Comparison of ENCODE assay signal across 29 cellular contexts in the genomic region with DNA sequence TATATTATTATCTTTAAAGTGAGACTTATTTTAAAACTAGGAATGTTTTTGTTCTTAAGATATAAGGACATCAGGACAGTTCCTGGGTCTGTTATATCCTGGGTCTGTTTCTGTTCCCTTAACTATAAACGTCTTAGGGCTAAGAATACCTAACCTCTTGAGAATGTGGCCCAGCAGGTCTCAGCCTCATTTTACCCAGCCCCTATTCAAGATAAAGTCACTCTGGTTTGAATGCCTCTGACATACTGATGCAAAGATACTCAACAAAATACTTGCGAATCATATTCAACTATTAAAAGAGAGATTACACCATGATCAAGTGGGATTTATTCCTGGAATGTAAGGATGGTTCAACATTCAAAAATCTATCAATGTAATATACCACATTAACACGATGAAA. TPM values are rescaled to one million over a fixed set of nuclear protein-coding genes. Genes with fewer than 3 reads are reported as not detected.
"Had no signal": no experiment of that assay in that cellular context is flagged by ENCODE, and none has a peak within 500 bp of the region (broad histone marks: within the 10 kb centered on the region; RNA-seq: fewer than 3 reads in every experiment).

No MANE protein-coding gene starts in this region.

- H3K4me1 ChIP-seq: adrenal gland, ascending aorta, tibial artery, uterus had no signal

- H3K4me3 Mint-ChIP-seq: activated naive CD4-positive, alpha-beta T cell treated with anti-CD3 and anti-CD28 coated beads, Interleukin-2, amount 10 ng/mL, durations not matched to agents 7 days and 5 days; nephron had no signal

- H3K36me3 ChIP-seq: adrenal gland, ascending aorta, left lung, pancreas, uterus had no signal

- H3K9me3 ChIP-seq: adrenal gland, left lung, pancreas, tibial artery, uterus had no signal

- H3K4me3 ChIP-seq: adrenal gland, ascending aorta, left lung, lung, pancreas, tibial artery, uterus had no signal

- ATAC-seq: activated CD4-positive, CD25-positive, alpha-beta regulatory T cell treated with anti-CD3 and anti-CD28 coated beads, Interleukin-2, amount 50 U/mL, for 24 hours; esophagus mucosa; left lung; pancreas; right cardiac atrium; stimulated activated naive CD8-positive, alpha-beta T cell treated with anti-CD3 and anti-CD28 coated beads, Interleukin-15, Interleukin-2, amounts not matched to agents 100 U/mL and 50 U/mL, for 24 hours had no signal

- H3K27me3 ChIP-seq: adrenal gland, ascending aorta, brain microvascular endothelial cell, left lung, pancreas, tibial artery, uterus had no signal

- H3K27ac Mint-ChIP-seq: activated naive CD4-positive, alpha-beta T cell treated with anti-CD3 and anti-CD28 coated beads, Interleukin-2, amount 10 ng/mL, durations not matched to agents 7 days and 5 days; nephron had no signal

- FAIRE-seq: pancreas had no signal

- H3K27me3 Mint-ChIP-seq: activated naive CD4-positive, alpha-beta T cell treated with anti-CD3 and anti-CD28 coated beads, Interleukin-2, amount 10 ng/mL, durations not matched to agents 7 days and 5 days had no signal

- H3K27ac ChIP-seq: adrenal gland, ascending aorta, brain microvascular endothelial cell, left lung, pancreas, tibial artery, uterus had no signal

- DNase-seq: activated CD4-positive, alpha-beta T cell treated with anti-CD3 and anti-CD28 coated beads, Interleukin-2, amount 50 U/mL, for 1 hour; activated CD8-positive, alpha-beta memory T cell treated with anti-CD3 and anti-CD28 coated beads for 24 hours; activated CD8-positive, alpha-beta memory T cell treated with anti-CD3 and anti-CD28 coated beads, Interleukin-2, amount 50 U/mL, for 4 hours; activated effector memory CD4-positive, alpha-beta T cell treated with anti-CD3 and anti-CD28 coated beads, Interleukin-2, amount 50 U/mL, for 16 hours; activated naive CD4-positive, alpha-beta T cell treated with anti-CD3 and anti-CD28 coated beads, Interleukin-2, amount 10 ng/mL, durations not matched to agents 7 days and 5 days; adrenal gland; brain microvascular endothelial cell; caudate nucleus; dermis blood vessel endothelial cell; effector CD8-positive, alpha-beta T cell; foreskin melanocyte; kidney glomerular epithelial cell; left lung; right cardiac atrium; stimulated activated CD4-positive, alpha-beta T cell treated with anti-CD3 and anti-CD28 coated beads, Interleukin-12 subunit alpha, Interleukin-12 subunit beta, amount 100 ng/mL, for 4 hours; stimulated activated CD4-positive, alpha-beta T cell treated with anti-CD3 and anti-CD28 coated beads, Interleukin-4, amount 100 ng/mL, for 4 hours; stimulated activated naive CD8-positive, alpha-beta T cell treated with anti-CD3 and anti-CD28 coated beads, Interleukin-15, Interleukin-2, amounts not matched to agents 100 U/mL and 50 U/mL, for 24 hours; SW 1271; T-helper 2 cell; tibial artery; uterus had no signal

RNA-seq across cellular contexts. Expression of a gene that starts 56.9 kb away (rescaled TPM):
- total RNA-seq: adrenal gland, ascending aorta, dermis blood vessel endothelial cell, esophagus mucosa, left lung, lung, pancreas, pulmonary artery endothelial cell, right cardiac atrium, skeletal muscle tissue, uterus had no signal
- polyA plus RNA-seq: adrenal gland, lung, pancreas, right cardiac atrium had no signal
